Comparison of ENCODE assay signal across 23 cellular contexts in the genomic region with DNA sequence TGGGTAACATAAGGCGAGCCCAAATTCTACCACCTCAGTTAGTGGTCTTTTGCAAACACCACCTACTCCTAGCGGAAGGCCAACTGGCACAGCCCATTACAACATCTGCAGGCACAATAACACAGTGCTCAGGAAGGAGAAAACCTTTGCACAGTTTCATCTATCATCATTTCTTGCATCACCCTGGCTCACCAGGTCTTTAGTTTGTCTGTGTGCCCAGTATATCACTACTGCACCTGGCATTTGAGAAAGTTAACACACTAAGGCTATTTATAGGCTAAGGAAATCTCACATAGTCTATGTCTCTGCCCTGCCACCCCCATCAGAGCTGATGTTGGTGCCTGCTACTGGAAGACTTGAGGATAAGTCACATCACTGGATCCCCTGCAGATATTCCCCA.
"Had no signal": no experiment of that assay in that cellular context is flagged by ENCODE, and none has a peak within 500 bp of the region (broad histone marks: within the 10 kb centered on the region; RNA-seq: fewer than 3 reads in every experiment).

No MANE protein-coding gene starts in this region.

- H3K27me3 ChIP-seq: MG63, SJSA1 had no signal

- H3K9me3 ChIP-seq: MG63, SJSA1 had no signal

- H3K4me1 ChIP-seq: SJSA1 had no signal

- H3K4me3 ChIP-seq: MG63, SJSA1, SK-N-MC had no signal

- DNase-seq: IMR-90, Karpas-422, KG1, MG63, NCI-H1048, NCI-H1105, NCI-H1417, NCI-H1436 treated with DMSO at 0.1 percent for 48 hours, NCI-H1694, NCI-H187 treated with DMSO at 0.1 percent for 48 hours, NCI-H2029 treated with DMSO at 0.1 percent for 48 hours, NCI-H2171 treated with DMSO at 0.1 percent for 48 hours, NCI-H345, NCI-H524, NCI-H526 treated with DMSO at 0.1 percent for 48 hours, NCI-H748 treated with DMSO at 0.1 percent for 48 hours, PC-3, SIG-M5 had no signal

- H3K27ac ChIP-seq: SJSA1, SK-N-MC had no signal

- FAIRE-seq: HepG2 had no signal

- ATAC-seq: HepG2, Panc1, PC-3, Right ventricle myocardium inferior had no signal

- H3K36me3 ChIP-seq: MG63, SJSA1 had no signal
